Comparison of ENCODE assay signal across 10 cellular contexts in the genomic region with DNA sequence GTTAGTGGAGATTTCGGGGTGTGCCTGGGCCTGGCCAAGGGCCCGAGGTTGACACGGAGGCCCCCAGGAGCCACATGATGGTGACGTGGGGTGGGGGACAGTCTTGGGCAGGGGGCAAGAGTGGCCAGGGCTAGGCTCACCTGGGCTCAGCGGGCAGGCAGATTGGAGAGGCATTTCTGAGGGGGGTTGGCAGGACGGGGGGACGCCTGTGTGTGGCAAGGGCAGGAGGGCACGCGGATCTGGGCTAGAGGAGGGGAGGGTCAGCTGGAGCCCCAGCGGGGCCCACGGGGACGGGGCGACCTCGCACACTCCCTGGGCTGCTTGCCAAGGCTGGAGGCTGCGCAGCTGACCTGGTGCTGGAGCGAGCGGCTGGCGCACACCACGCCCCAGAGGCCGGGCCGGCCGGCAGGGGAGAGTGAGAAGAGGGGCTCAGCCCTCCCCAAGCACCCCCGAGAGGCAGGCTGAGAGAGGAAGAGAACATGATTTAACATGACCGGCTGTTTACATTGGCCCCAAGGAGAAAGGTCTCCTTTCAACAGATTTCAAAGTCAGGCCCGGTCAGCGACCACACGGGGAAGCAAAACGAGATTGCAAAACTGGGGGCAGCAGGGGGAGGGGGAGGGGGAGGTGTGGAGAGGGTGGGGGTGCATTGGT. TPM values are rescaled to one million over a fixed set of nuclear protein-coding genes. Genes with fewer than 3 reads are reported as not detected.
A peak's percentile ranks its signal among the peaks of the same experiment; 100 is the strongest.
DNase-seq lines count a peak whose midpoint lies in the region; ATAC-seq and TF ChIP-seq lines count a peak whose summit lies in the region.
"Had no signal": no experiment of that assay in that cellular context is flagged by ENCODE, and none has a peak within 500 bp of the region (broad histone marks: within the 10 kb centered on the region; RNA-seq: fewer than 3 reads in every experiment).

No MANE protein-coding gene starts in this region.

- no peaks in the 10 kb centered on the region for H3K36me3 Mint-ChIP-seq in activated CD8-positive, alpha-beta memory T cell treated with anti-CD3 and anti-CD28 coated beads, Interleukin-2, amount 10 ng/mL, durations not matched to agents 7 days and 5 days

- in situ Hi-C loops in ACHN (cut with HindIII; ENCODE audit: low pct_ligation_motif_present, low pct_unique_long_range_greater_than_20kb, low sequenced_read_pairs) = no loop called here

- H3K27me3 Mint-ChIP-seq in activated CD8-positive, alpha-beta memory T cell treated with anti-CD3 and anti-CD28 coated beads, Interleukin-2, amount 10 ng/mL, durations not matched to agents 7 days and 5 days = no peaks in the 10 kb centered on the region
- H3K27me3 Mint-ChIP-seq: stimulated activated naive CD8-positive, alpha-beta T cell treated with anti-CD3 and anti-CD28 coated beads, Interleukin-15, Interleukin-2, amounts not matched to agents 100 ng/mL and 50 ng/mL, for 24 hours had no signal

- TF ChIP-seq CTCF in retinal pigment epithelial cell (conservative IDR thresholded peaks at IDR 0.05; ENCODE audit: low read depth, low read length) = no peak

- ATAC-seq in activated CD8-positive, alpha-beta memory T cell treated with anti-CD3 and anti-CD28 coated beads, Interleukin-2, amount 10 ng/mL, durations not matched to agents 7 days and 5 days = no peak
- ATAC-seq in left cardiac atrium (peak; percentile 37 to 61), GM18511 (IDR thresholded peaks at IDR 0.05; ENCODE audit: unreplicated experiment) (no peak), HG02884 (IDR thresholded peaks at IDR 0.05; ENCODE audit: unreplicated experiment) (no peak)

- DNase-seq in Kasumi-1 (lab: John Stamatoyannopoulos, UW) (peak; percentile 44 to 49), left cardiac atrium (peak; percentile 70), retinal pigment epithelial cell (ENCODE audit: low read depth) (peak; percentile 40), NCI-H2171 treated with DMSO at 0.1 percent for 48 hours (lab: John Stamatoyannopoulos, UW) (no peak), ACHN (no peak)
- DNase-seq in activated CD8-positive, alpha-beta memory T cell treated with anti-CD3 and anti-CD28 coated beads, Interleukin-2, amount 10 ng/mL, durations not matched to agents 7 days and 5 days = peak; percentile 29
- DNase-seq: effector CD4-positive, alpha-beta T cell had no signal

- H3K27ac Mint-ChIP-seq in activated CD8-positive, alpha-beta memory T cell treated with anti-CD3 and anti-CD28 coated beads, Interleukin-2, amount 10 ng/mL, durations not matched to agents 7 days and 5 days = no peak overlapping the region
- H3K27ac Mint-ChIP-seq: stimulated activated naive CD8-positive, alpha-beta T cell treated with anti-CD3 and anti-CD28 coated beads, Interleukin-15, Interleukin-2, amounts not matched to agents 100 ng/mL and 50 ng/mL, for 24 hours had no signal

- H3K4me1 Mint-ChIP-seq in activated CD8-positive, alpha-beta memory T cell treated with anti-CD3 and anti-CD28 coated beads, Interleukin-2, amount 10 ng/mL, durations not matched to agents 7 days and 5 days = no peaks in the 10 kb centered on the region

- intact Hi-C loops in left cardiac atrium (cut with DNase I) = no loop called here

- CTCF ChIA-PET in activated CD8-positive, alpha-beta memory T cell treated with anti-CD3 and anti-CD28 coated beads, Interleukin-2, amount 10 ng/mL, durations not matched to agents 7 days and 5 days (lab: Charles Lee) = no interaction called here

- H3K4me3 Mint-ChIP-seq in activated CD8-positive, alpha-beta memory T cell treated with anti-CD3 and anti-CD28 coated beads, Interleukin-2, amount 10 ng/mL, durations not matched to agents 7 days and 5 days = no peak overlapping the region
- H3K4me3 Mint-ChIP-seq: stimulated activated naive CD8-positive, alpha-beta T cell treated with anti-CD3 and anti-CD28 coated beads, Interleukin-15, Interleukin-2, amounts not matched to agents 100 ng/mL and 50 ng/mL, for 24 hours had no signal

- no peaks in the 10 kb centered on the region for H3K9me3 Mint-ChIP-seq in activated CD8-positive, alpha-beta memory T cell treated with anti-CD3 and anti-CD28 coated beads, Interleukin-2, amount 10 ng/mL, durations not matched to agents 7 days and 5 days (ENCODE audit: low read depth)
- H3K9me3 Mint-ChIP-seq: stimulated activated naive CD8-positive, alpha-beta T cell treated with anti-CD3 and anti-CD28 coated beads, Interleukin-15, Interleukin-2, amounts not matched to agents 100 ng/mL and 50 ng/mL, for 24 hours had no signal

- no peak overlapping the region for H3K4me3 ChIP-seq in retinal pigment epithelial cell (ENCODE audit: low read length)

RNA-seq across cellular contexts. Expression of a gene that starts 38.0 kb away (rescaled TPM):
- total RNA-seq in activated CD8-positive, alpha-beta memory T cell treated with anti-CD3 and anti-CD28 coated beads, Interleukin-2, amount 10 ng/mL, durations not matched to agents 7 days and 5 days = 1 to 10 TPM; 3.6 to 4.6 TPM
- 10 to 100 TPM; 12.2 to 31.9 TPM for total RNA-seq in left cardiac atrium

RNA-seq across cellular contexts. Expression of a gene that starts 54.3 kb away (rescaled TPM):
- not detected for total RNA-seq in activated CD8-positive, alpha-beta memory T cell treated with anti-CD3 and anti-CD28 coated beads, Interleukin-2, amount 10 ng/mL, durations not matched to agents 7 days and 5 days
- not detected for total RNA-seq in left cardiac atrium

Comparison
In these comparisons a context has a peak if more than half of its experiments do, and no peak if none do; other contexts are left out.
1. DNase-seq: peak in Kasumi-1 (2 of 2), activated CD8-positive, alpha-beta memory T cell treated with anti-CD3 and anti-CD28 coated beads, Interleukin-2, amount 10 ng/mL, durations not matched to agents 7 days and 5 days (single experiment), left cardiac atrium (single experiment) and retinal pigment epithelial cell (single experiment); none in NCI-H2171 treated with DMSO at 0.1 percent for 48 hours (single experiment) and ACHN (single experiment).
2. ATAC-seq: peak in left cardiac atrium (2 of 2); none in activated CD8-positive, alpha-beta memory T cell treated with anti-CD3 and anti-CD28 coated beads, Interleukin-2, amount 10 ng/mL, durations not matched to agents 7 days and 5 days (single experiment), GM18511 (single experiment) and HG02884 (single experiment).